Comparison of ENCODE assay signal across 1 cellular context in genomic region chr1:161082996-161083742, GRCh38.
TF ChIP-seq lines count a peak whose summit lies in the region.

No MANE protein-coding gene starts in this region.

TF ChIP-seq in HepG2, 621 proteins besides CTCF, POLR2A, EP300 and RAD21 (continued from another document):
- TF ChIP-seq, protein P1, sequence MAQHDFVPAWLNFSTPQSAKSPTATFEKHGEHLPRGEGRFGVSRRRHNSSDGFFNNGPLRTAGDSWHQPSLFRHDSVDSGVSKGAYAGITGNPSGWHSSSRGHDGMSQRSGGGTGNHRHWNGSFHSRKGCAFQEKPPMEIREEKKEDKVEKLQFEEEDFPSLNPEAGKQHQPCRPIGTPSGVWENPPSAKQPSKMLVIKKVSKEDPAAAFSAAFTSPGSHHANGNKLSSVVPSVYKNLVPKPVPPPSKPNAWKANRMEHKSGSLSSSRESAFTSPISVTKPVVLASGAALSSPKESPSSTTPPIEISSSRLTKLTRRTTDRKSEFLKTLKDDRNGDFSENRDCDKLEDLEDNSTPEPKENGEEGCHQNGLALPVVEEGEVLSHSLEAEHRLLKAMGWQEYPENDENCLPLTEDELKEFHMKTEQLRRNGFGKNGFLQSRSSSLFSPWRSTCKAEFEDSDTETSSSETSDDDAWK (CRISPR knock-in tag; IDR thresholded peaks at IDR 0.05): no peak
- TF ChIP-seq PRDM10 (CRISPR knock-in tag; IDR thresholded peaks at IDR 0.05; ENCODE audit: low read depth) (no peak), ZBTB21 (CRISPR knock-in tag; IDR thresholded peaks at IDR 0.05) (peak; percentile 98), ZSCAN31 (CRISPR knock-in tag; IDR thresholded peaks at IDR 0.05; ENCODE audit: low read depth) (no peak), JUNB (CRISPR knock-in tag; IDR thresholded peaks at IDR 0.05; ENCODE audit: borderline replicate concordance) (no peak), MZF1 (CRISPR knock-in tag; IDR thresholded peaks at IDR 0.05; ENCODE audit: borderline replicate concordance) (no peak), ARID4A (CRISPR knock-in tag; IDR thresholded peaks at IDR 0.05; ENCODE audit: borderline replicate concordance) (0 out of 2 replicates have a peak, but pooled peaks have one; percentile 6), HDAC1 (CRISPR knock-in tag; IDR thresholded peaks at IDR 0.05) (peak; percentile 32), SUZ12 (IDR thresholded peaks at IDR 0.05; ENCODE audit: low read depth, low read length) (no peak), ZNF121 (CRISPR knock-in tag; IDR thresholded peaks at IDR 0.05) (peak; percentile 92)
- TF ChIP-seq, protein P2, sequence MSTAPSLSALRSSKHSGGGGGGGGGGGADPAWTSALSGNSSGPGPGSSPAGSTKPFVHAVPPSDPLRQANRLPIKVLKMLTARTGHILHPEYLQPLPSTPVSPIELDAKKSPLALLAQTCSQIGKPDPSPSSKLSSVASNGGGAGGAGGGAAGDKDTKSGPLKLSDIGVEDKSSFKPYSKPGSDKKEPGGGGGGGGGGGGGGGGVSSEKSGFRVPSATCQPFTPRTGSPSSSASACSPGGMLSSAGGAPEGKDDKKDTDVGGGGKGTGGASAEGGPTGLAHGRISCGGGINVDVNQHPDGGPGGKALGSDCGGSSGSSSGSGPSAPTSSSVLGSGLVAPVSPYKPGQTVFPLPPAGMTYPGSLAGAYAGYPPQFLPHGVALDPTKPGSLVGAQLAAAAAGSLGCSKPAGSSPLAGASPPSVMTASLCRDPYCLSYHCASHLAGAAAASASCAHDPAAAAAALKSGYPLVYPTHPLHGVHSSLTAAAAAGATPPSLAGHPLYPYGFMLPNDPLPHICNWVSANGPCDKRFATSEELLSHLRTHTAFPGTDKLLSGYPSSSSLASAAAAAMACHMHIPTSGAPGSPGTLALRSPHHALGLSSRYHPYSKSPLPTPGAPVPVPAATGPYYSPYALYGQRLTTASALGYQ (CRISPR knock-in tag; IDR thresholded peaks at IDR 0.05): no peak
- TF ChIP-seq, protein P3, sequence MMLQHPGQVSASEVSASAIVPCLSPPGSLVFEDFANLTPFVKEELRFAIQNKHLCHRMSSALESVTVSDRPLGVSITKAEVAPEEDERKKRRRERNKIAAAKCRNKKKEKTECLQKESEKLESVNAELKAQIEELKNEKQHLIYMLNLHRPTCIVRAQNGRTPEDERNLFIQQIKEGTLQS (CRISPR knock-in tag; IDR thresholded peaks at IDR 0.05): peak; percentile 62; the same call in 1 of the 2 replicates
